8 cellular contexts compared by ENCODE assay signal in the genomic region with DNA sequence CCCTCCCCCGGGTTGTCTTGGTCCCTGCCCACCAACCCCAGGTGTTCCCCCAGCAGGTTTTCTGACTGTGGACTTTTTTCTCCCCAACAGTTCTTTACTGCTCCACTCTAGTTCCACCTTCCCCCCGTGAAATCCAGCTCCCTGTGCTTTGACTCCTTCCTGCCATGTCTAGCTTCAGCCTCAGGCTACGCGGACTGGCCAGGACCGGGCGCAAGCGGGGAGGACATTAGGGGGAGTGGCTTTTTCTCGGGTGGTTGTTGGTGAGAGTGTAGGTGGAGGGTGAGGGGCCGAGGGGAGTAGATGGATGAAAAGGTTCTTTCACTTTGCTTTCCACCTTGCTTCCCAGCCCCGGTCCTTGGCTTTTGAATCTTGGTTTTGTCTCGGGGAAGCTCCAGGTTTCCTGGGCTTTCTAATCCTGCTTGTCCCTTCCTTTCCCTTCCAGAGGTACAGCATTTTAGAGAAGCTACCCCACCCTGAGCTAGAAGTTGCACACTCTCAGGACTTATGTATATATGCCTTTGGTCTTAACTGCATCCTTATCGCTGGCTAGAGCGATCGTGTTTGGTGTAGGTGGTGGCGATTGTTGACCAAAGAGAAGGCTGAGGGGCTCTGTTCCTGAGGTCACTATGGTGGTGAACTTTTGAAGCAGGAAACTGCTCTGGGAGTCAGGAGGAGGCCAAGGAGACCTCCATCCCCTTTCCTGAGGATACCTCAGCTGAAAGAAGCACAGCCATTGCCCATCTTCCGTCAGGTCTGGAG. TPM values are rescaled to one million over a fixed set of nuclear protein-coding genes. Genes with fewer than 3 reads are reported as not detected.
DNase-seq lines count a peak whose midpoint lies in the region; ATAC-seq, FAIRE-seq and TF ChIP-seq lines count a peak whose summit lies in the region.

No MANE protein-coding gene starts in this region.

- H3K4me1 ChIP-seq in neuronal stem cell (ENCODE audit: control insufficient read depth in 2 of 2, insufficient read depth in 1 of 2, low read depth in 1 of 2, low read length in 2 of 2) = peaks cover 5 to 6% of the 10 kb centered on the region in 2 donors

- H2BK120ac ChIP-seq in neuronal stem cell (ENCODE audit: low read depth, low read length) = no peak overlapping the region

- H3K23ac ChIP-seq in neuronal stem cell (ENCODE audit: low read depth, low read length, poor library complexity) = no peak overlapping the region

- H3K4me3 ChIP-seq in neuronal stem cell (ENCODE audit: low read length in 2 of 2) = peak overlapping the region; percentile 77 to 93

- peak; percentile 9 for ATAC-seq in HG02798 (IDR thresholded peaks at IDR 0.05; ENCODE audit: poor library complexity, unreplicated experiment)

- no peak for FAIRE-seq in GM12891 (lab: Jason Lieb, UNC)

- DNase-seq in ELF-1 (ENCODE audit: low read depth, low spot score) = peak; percentile 50
- peak; percentile 98 for DNase-seq in T1000 (lab: John Stamatoyannopoulos, UW)
- DNase-seq in fibroblast of peridontal ligament (ENCODE audit: extremely low read depth) = peak; percentile 16
- DNase-seq in neuronal stem cell (ENCODE audit: low spot score) = no peak
- DNase-seq in GF-D8 (lab: John Stamatoyannopoulos, UW) = no peak
- DNase-seq in GM12891 (ENCODE audit: insufficient read length, low spot score) = no peak
- no peak for DNase-seq in COLO829 (ENCODE audit: low spot score)

- no peak overlapping the region for H2BK12ac ChIP-seq in neuronal stem cell (ENCODE audit: low read length)

- no peak overlapping the region for H4K8ac ChIP-seq in neuronal stem cell (ENCODE audit: low read depth, low read length)

- H2BK5ac ChIP-seq in neuronal stem cell (ENCODE audit: low read length) = no peak overlapping the region

- H2AK5ac ChIP-seq in neuronal stem cell (ENCODE audit: low read depth, low read length) = no peak overlapping the region

- H3K36me3 ChIP-seq in neuronal stem cell (replicated peaks in 1 of 2; ENCODE audit: control insufficient read depth in 2 of 2, insufficient read depth in 2 of 2, low read length in 2 of 2) = peaks cover 2 to 16% of the 10 kb centered on the region in 2 donors

- H3K27me3 ChIP-seq in neuronal stem cell (ENCODE audit: control insufficient read depth in 3 of 3, insufficient read depth in 3 of 3, low read depth in 1 of 3, low read length in 3 of 3) = no peaks in the 10 kb centered on the region

- H3K79me1 ChIP-seq in neuronal stem cell (ENCODE audit: low read depth, low read length) = no peaks in the 10 kb centered on the region

- no peak overlapping the region for H3K4ac ChIP-seq in neuronal stem cell (ENCODE audit: low read length)

- no peak overlapping the region for H3K27ac ChIP-seq in neuronal stem cell (replicated peaks; ENCODE audit: low read length)

- H2AFZ ChIP-seq in neuronal stem cell (ENCODE audit: low read length) = peak overlapping the region; percentile 97

- H3K14ac ChIP-seq in neuronal stem cell (ENCODE audit: low read length) = no peak overlapping the region

- TF ChIP-seq POLR2A in GM12891 (IDR thresholded peaks at IDR 0.05; ENCODE audit: low read depth, low read length) = no peak

- H3K9me3 ChIP-seq in neuronal stem cell (replicated peaks in 1 of 2; ENCODE audit: control insufficient read depth in 2 of 2, insufficient read depth in 1 of 2, low read depth in 1 of 2, low read length in 2 of 2) = no peaks in the 10 kb centered on the region

- no peak overlapping the region for H4K91ac ChIP-seq in neuronal stem cell (ENCODE audit: low read depth, low read length, poor library complexity)

- H3K18ac ChIP-seq in neuronal stem cell (ENCODE audit: low read length) = no peak overlapping the region

- no CpG with 5 or more reads among the region's 16 CpGs for WGBS in neuronal stem cell (ENCODE audit: extremely low coverage in 2 of 2, insufficient read length in 2 of 2, insufficient replicate concordance in 1 of 2), 2 donors

- peak overlapping the region; percentile 85 for H3K4me2 ChIP-seq in neuronal stem cell (ENCODE audit: insufficient read depth, low read length, poor library complexity, severe bottlenecking)

- H2BK15ac ChIP-seq in neuronal stem cell (ENCODE audit: low read length) = no peak overlapping the region

- H3K9ac ChIP-seq in neuronal stem cell (ENCODE audit: low read depth, low read length, poor library complexity) = peak overlapping the region; percentile 53

TF ChIP-seq in GM12891, 5 proteins besides CTCF, POLR2A, EP300 and RAD21:
- TF ChIP-seq TAF1 (IDR thresholded peaks at IDR 0.05; ENCODE audit: low read depth, low read length) (no peak), POU2F2 (IDR thresholded peaks at IDR 0.05; ENCODE audit: low read depth, low read length) (no peak), SPI1 (IDR thresholded peaks at IDR 0.05; ENCODE audit: low read depth, low read length) (no peak), POLR2AphosphoS5 (IDR thresholded peaks at IDR 0.05; ENCODE audit: low read depth, low read length) (no peak), PAX5 (IDR thresholded peaks at IDR 0.05; ENCODE audit: insufficient read depth, low read length, severe bottlenecking) (no peak)

RNA-seq across cellular contexts. Expression of a gene that starts 0.8 kb away (rescaled TPM):
- polyA plus RNA-seq in neuronal stem cell (2013, experiment 1 of 2) = 9.6 TPM
- 9.4 TPM for polyA plus RNA-seq in neuronal stem cell (2013, experiment 2 of 2)
- polyA plus RNA-seq in GM12891 (2012; ENCODE audit: low read depth, missing spikeins) = 12.1 TPM

RNA-seq across cellular contexts. Expression of a gene that starts 12.9 kb away (rescaled TPM):
- 66.7 TPM for polyA plus RNA-seq in neuronal stem cell (2013, experiment 1 of 2)
- 64.9 TPM for polyA plus RNA-seq in neuronal stem cell (2013, experiment 2 of 2)
- polyA plus RNA-seq in GM12891 (2012; ENCODE audit: low read depth, missing spikeins) = 27.6 TPM

RNA-seq across cellular contexts. Expression of a gene that starts 19.5 kb away (rescaled TPM):
- polyA plus RNA-seq in neuronal stem cell (2013, experiment 1 of 2) = 14.2 TPM
- polyA plus RNA-seq in neuronal stem cell (2013, experiment 2 of 2) = 13.8 TPM
- polyA plus RNA-seq in GM12891 (2012; ENCODE audit: low read depth, missing spikeins) = 3.0 TPM

RNA-seq across cellular contexts. Expression of a gene that starts 41.3 kb away (rescaled TPM):
- polyA plus RNA-seq in neuronal stem cell (2013, experiment 1 of 2) = 1.8 TPM
- 1.6 TPM for polyA plus RNA-seq in neuronal stem cell (2013, experiment 2 of 2)
- 0.10 TPM for polyA plus RNA-seq in GM12891 (2012; ENCODE audit: low read depth, missing spikeins)

RNA-seq across cellular contexts. Expression of a gene that starts 41.9 kb away (rescaled TPM):
- 3.7 TPM for polyA plus RNA-seq in neuronal stem cell (2013, experiment 1 of 2)
- 3.8 TPM for polyA plus RNA-seq in neuronal stem cell (2013, experiment 2 of 2)
- polyA plus RNA-seq in GM12891 (2012; ENCODE audit: low read depth, missing spikeins) = 0.18 TPM

Comparison
In these comparisons a context has a peak if more than half of its experiments do, and no peak if none do; other contexts are left out.
1. DNase-seq: peak in ELF-1 (single experiment), T1000 (single experiment) and fibroblast of peridontal ligament (single experiment); none in neuronal stem cell (single experiment), GF-D8 (single experiment), GM12891 (single experiment) and COLO829 (single experiment).